8 cellular contexts compared by ENCODE assay signal in genomic region chr11:44621140-44621681, GRCh38. TPM values are rescaled to one million over a fixed set of nuclear protein-coding genes. Genes with fewer than 3 reads are reported as not detected.
DNase-seq lines count a peak whose midpoint lies in the region; ATAC-seq, FAIRE-seq and TF ChIP-seq lines count a peak whose summit lies in the region.

No MANE protein-coding gene starts in this region.

- intact Hi-C loops in HepG2 (cut with micrococcal nuclease; ENCODE audit: unreplicated experiment): loop anchor here (1.0 to 5.0 kb wide), 3 partner anchors 156 to 290 kb away; no protein-coding TSS in a partner anchor

- H3K27me3 ChIP-seq in BLaER1: no peaks in the 10 kb centered on the region
- H3K27me3 ChIP-seq in HepG2 (ENCODE audit: control insufficient read depth in 1 of 2, insufficient read depth in 2 of 2, low read length in 2 of 2): no peaks in the 10 kb centered on the region; a peak in 1 of 5 replicates

- peaks cover 70% of the 10 kb centered on the region for H3K4me1 ChIP-seq in BLaER1
- no peaks in the 10 kb centered on the region for H3K4me1 ChIP-seq in HepG2 (ENCODE audit: insufficient read depth, low read length)

- CTCF ChIA-PET in HepG2 (lab: Yijun Ruan, JAX; ENCODE audit: low intra/inter-chr PET ratio, low total read pairs): interaction anchor here (1.2 to 2.3 kb wide), 6 partner anchors 12 to 290 kb away, joined by 4 to 23 read pairs (median 4); no protein-coding TSS in a partner anchor

- peak; percentile 91 for TF ChIP-seq RAD21 in HepG2 (CRISPR knock-in tag; IDR thresholded peaks at IDR 0.05)

- in situ Hi-C loops in HepG2 (cut with HindIII; ENCODE audit: extremely low pct_ligation_motif_present, low pct_unique_long_range_greater_than_20kb): loop anchor here (5.0 to 10.0 kb wide), 2 partner anchors 144 to 291 kb away; no protein-coding TSS in a partner anchor

- no peak overlapping the region for H2AFZ ChIP-seq in HepG2 (ENCODE audit: low read length)

- H3K79me2 ChIP-seq in HepG2 (ENCODE audit: insufficient read depth, low read length): no peaks in the 10 kb centered on the region

- BruUV-seq in HepG2 (replicated peaks; lab: Mats Ljungman, UMichigan): no TSS peak

- H3K9me3 ChIP-seq in BLaER1 (no peaks in the 10 kb centered on the region), HepG2 (ENCODE audit: low read length) (no peaks in the 10 kb centered on the region)

- H3K27ac ChIP-seq in BLaER1: no peak overlapping the region
- H3K27ac ChIP-seq in HepG2 (ENCODE audit: extremely low read length, insufficient read depth, low read length): no peak overlapping the region

- H3K4me3 ChIP-seq in BLaER1 (no peak overlapping the region), HepG2 (replicated peaks in 1 of 3; ENCODE audit: insufficient read depth in 1 of 3, low read depth in 2 of 3, low read length in 3 of 3) (0 out of 6 replicates have a peak overlapping the region, but pooled peaks of 1 of the 3 experiments have one; percentile 24)

- DNase-seq in NCI-H2196 (lab: John Stamatoyannopoulos, UW; ENCODE audit: unreplicated experiment): peak; percentile 87
- peak; percentile 72 for DNase-seq in activated CD4-positive, alpha-beta T cell treated with anti-CD3 and anti-CD28 coated beads for 48 hours
- peak; percentile 80 for DNase-seq in dermis blood vessel endothelial cell
- peak; percentile 55 for DNase-seq in HepG2 (ENCODE audit: low spot score)
- peak in 2 of 3 donors; percentile 46 to 47 for DNase-seq in stimulated activated CD4-positive, alpha-beta T cell treated with anti-CD3 and anti-CD28 coated beads, TNF-alpha, amount 100 ng/mL, for 1 hour (ENCODE audit: low read depth in 3 of 3, low spot score in 1 of 3)

- no peaks in the 10 kb centered on the region for H4K20me1 ChIP-seq in BLaER1
- H4K20me1 ChIP-seq in HepG2 (ENCODE audit: insufficient read depth, low read length): no peaks in the 10 kb centered on the region

- H3K36me3 ChIP-seq in BLaER1 (no peaks in the 10 kb centered on the region), HepG2 (replicated peaks in 1 of 2; ENCODE audit: control insufficient read depth in 1 of 2, insufficient read depth in 2 of 2, low read length in 2 of 2) (no peaks in the 10 kb centered on the region)

- 0% methylated on average over 5 of the region's 24 CpGs for WGBS in HepG2 (ENCODE audit: low lambda C conversion rate)

- H3K4me2 ChIP-seq in BLaER1 (peak overlapping the region; percentile 74), HepG2 (ENCODE audit: low read depth, low read length) (peak overlapping the region; percentile 44)

- FAIRE-seq in HepG2 (lab: Jason Lieb, UNC): no peak

- peak; percentile 95 for TF ChIP-seq CTCF in HepG2 (CRISPR knock-in tag; IDR thresholded peaks at IDR 0.05)

- ATAC-seq in GM21825 (IDR thresholded peaks at IDR 0.05; ENCODE audit: unreplicated experiment) (peak; percentile 34), HepG2 (peak; percentile 86), HG02970 (IDR thresholded peaks at IDR 0.05; ENCODE audit: low FRiP score, unreplicated experiment) (no peak)

- TF ChIP-seq POLR2A in HepG2 (IDR thresholded peaks at IDR 0.05; ENCODE audit: insufficient read depth in 1 of 2, low read depth in 2 of 2, low read length in 2 of 2): no peak

- H3K9ac ChIP-seq in BLaER1 (no peak overlapping the region), HepG2 (ENCODE audit: insufficient read depth, low read depth, low read length) (no peak overlapping the region)

- no peak for TF ChIP-seq EP300 in HepG2 (IDR thresholded peaks at IDR 0.05; ENCODE audit: low read depth in 2 of 2, low read length in 2 of 2)
- no peak for TF ChIP-seq EP300 in HepG2 (CRISPR knock-in tag; IDR thresholded peaks at IDR 0.05; ENCODE audit: borderline replicate concordance)

- POLR2A ChIA-PET in HepG2 (lab: Yijun Ruan, JAX): no interaction called here

TF ChIP-seq in HepG2, 621 proteins besides CTCF, POLR2A, EP300 and RAD21 (continues in another document):
- TF ChIP-seq ZBTB43 (CRISPR knock-in tag; conservative IDR thresholded peaks at IDR 0.05): no peak
- TF ChIP-seq SMC3 (IDR thresholded peaks at IDR 0.05; ENCODE audit: low read length): peak; percentile 42; the same call in 1 of the 2 replicates
- 0 out of 2 replicates have a peak, but pooled peaks have one; percentile 27 for TF ChIP-seq ZNF501 (CRISPR knock-in tag; IDR thresholded peaks at IDR 0.05)
- peak; percentile 46; the same call in 1 of the 2 replicates for TF ChIP-seq SALL1 (CRISPR knock-in tag; IDR thresholded peaks at IDR 0.05)
- TF ChIP-seq ZNF678 (CRISPR knock-in tag; IDR thresholded peaks at IDR 0.05): no peak
- TF ChIP-seq ZFY (CRISPR knock-in tag; IDR thresholded peaks at IDR 0.05): peak; percentile 26; the same call in 1 of the 2 replicates
- peak; percentile 43 for TF ChIP-seq GABPB1 (CRISPR knock-in tag; IDR thresholded peaks at IDR 0.05)
- no peak for TF ChIP-seq ELF1 (CRISPR knock-in tag; IDR thresholded peaks at IDR 0.05)
- peak; percentile 30; the same call in 1 of the 2 replicates for TF ChIP-seq IRF2 (CRISPR knock-in tag; IDR thresholded peaks at IDR 0.05)
- 0 out of 2 replicates have a peak, but pooled peaks have one; percentile 46 for TF ChIP-seq CBX5 (CRISPR knock-in tag; IDR thresholded peaks at IDR 0.05; ENCODE audit: borderline replicate concordance)
- TF ChIP-seq BORCS8-MEF2B (CRISPR knock-in tag; IDR thresholded peaks at IDR 0.05): peak; percentile 60; the same call in 1 of the 2 replicates
- no peak for TF ChIP-seq KAT2B (IDR thresholded peaks at IDR 0.05; ENCODE audit: borderline replicate concordance, low read depth, low read length)
- 0 out of 2 replicates have a peak, but pooled peaks have one; percentile 52 for TF ChIP-seq SNAPC2 (CRISPR knock-in tag; IDR thresholded peaks at IDR 0.05)
- 0 out of 2 replicates have a peak, but pooled peaks have one; percentile 25 for TF ChIP-seq HDAC1 (CRISPR knock-in tag; IDR thresholded peaks at IDR 0.05)
- peak; percentile 46; the same call in 1 of the 2 replicates for TF ChIP-seq HNF4A (CRISPR knock-in tag; IDR thresholded peaks at IDR 0.05)
- TF ChIP-seq KLF15 (CRISPR knock-in tag; IDR thresholded peaks at IDR 0.05; ENCODE audit: borderline replicate concordance): no peak
- TF ChIP-seq ZNF574 (CRISPR knock-in tag; IDR thresholded peaks at IDR 0.05): peak; percentile 31; the same call in 1 of the 2 replicates
- peak; percentile 52; the same call in 1 of the 2 replicates for TF ChIP-seq KDM2A (CRISPR knock-in tag; IDR thresholded peaks at IDR 0.05; ENCODE audit: borderline replicate concordance, low read depth)

RNA-seq across cellular contexts. Expression of gene CD82, which starts 55.7 kb away (rescaled TPM):
- 8.5 and 14.1 TPM in 2 replicates for total RNA-seq in dermis blood vessel endothelial cell
- total RNA-seq in HepG2 (2016; rRNA removed; fragmentation: Illumina TruSeq; extraction: Trizol): not detected in 2 replicates
- not detected in 2 replicates for total RNA-seq in HepG2 (2016; cell fraction: cytosol; rRNA removed; fragmentation: Illumina TruSeq; extraction: Trizol; ENCODE audit: low read depth)
- total RNA-seq in HepG2 (2016; cell fraction: insoluble cytoplasmic fraction; rRNA removed; fragmentation: Illumina TruSeq; extraction: Trizol): not detected in 2 replicates
- total RNA-seq in HepG2 (2016; cell fraction: membrane; rRNA removed; fragmentation: Illumina TruSeq; extraction: Trizol): not detected in 2 replicates
- total RNA-seq in HepG2 (2016; cell fraction: nucleus; rRNA removed; fragmentation: Illumina TruSeq; extraction: Trizol): not detected in 2 replicates
- polyA plus RNA-seq in HepG2 (2011; rRNA removed): 0.05 and 0.24 TPM in 2 replicates
- 0.13 and 0.16 TPM in 2 replicates for polyA plus RNA-seq in HepG2 (2011; cell fraction: cytosol; rRNA removed)
- polyA plus RNA-seq in HepG2 (2011; cell fraction: nucleus; rRNA removed): 0.33 TPM in 1 of 2 replicates, not detected in the other
- polyA plus RNA-seq in HepG2 (2012): 0.19 TPM in 1 of 2 replicates, not detected in the other
- polyA plus RNA-seq in HepG2 (2016; cell fraction: cytosol; fragmentation: Illumina TruSeq; extraction: Trizol; ENCODE audit: low read depth): not detected in 2 replicates
- not detected in 2 replicates for polyA plus RNA-seq in HepG2 (2016; cell fraction: insoluble cytoplasmic fraction; fragmentation: Illumina TruSeq; extraction: Trizol; ENCODE audit: low read depth)
- not detected in 2 replicates for polyA plus RNA-seq in HepG2 (2016; cell fraction: membrane; fragmentation: Illumina TruSeq; extraction: Trizol; ENCODE audit: low read depth)
- not detected in 2 replicates for polyA plus RNA-seq in HepG2 (2016; cell fraction: nucleus; fragmentation: Illumina TruSeq; extraction: Trizol; ENCODE audit: insufficient read depth, low read depth)
- polyA minus RNA-seq in HepG2 (2011; rRNA and poly(A)+ RNA removed; ENCODE audit: low replicate concordance): 0.52 and 13.0 TPM in 2 replicates
- not detected in 2 replicates for polyA minus RNA-seq in HepG2 (2011; cell fraction: cytosol; rRNA and poly(A)+ RNA removed)
- not detected in 2 replicates for polyA minus RNA-seq in HepG2 (2011; cell fraction: nucleus; rRNA and poly(A)+ RNA removed)
